Comparison of ENCODE assay signal across 8 cellular contexts in genomic region chr10:19815478-19816419, GRCh38. TPM values are rescaled to one million over a fixed set of nuclear protein-coding genes. Genes with fewer than 3 reads are reported as not detected.
A peak's percentile ranks its signal among the peaks of the same experiment; 100 is the strongest.
DNase-seq lines count a peak whose midpoint lies in the region; ATAC-seq and TF ChIP-seq lines count a peak whose summit lies in the region.

No MANE protein-coding gene starts in this region.

- H3K27ac ChIP-seq in colonic mucosa: peak overlapping the region; percentile 89

- H3K27me3 ChIP-seq in colonic mucosa: no peaks in the 10 kb centered on the region

- H3K27me3 Mint-ChIP-seq in stimulated activated memory B cell treated with anti-CD40 and anti-IgM and Interleukin-4, amounts not matched to agents 10 μg/mL and 1 μg/mL and 100 μg/mL, for 72 hours: peaks cover 44% of the 10 kb centered on the region

- H3K4me3 Mint-ChIP-seq in stimulated activated memory B cell treated with anti-CD40 and anti-IgM and Interleukin-4, amounts not matched to agents 10 μg/mL and 1 μg/mL and 100 μg/mL, for 72 hours: peak overlapping the region; percentile 46

- H3K27ac Mint-ChIP-seq in stimulated activated memory B cell treated with anti-CD40 and anti-IgM and Interleukin-4, amounts not matched to agents 10 μg/mL and 1 μg/mL and 100 μg/mL, for 72 hours: no peak overlapping the region

- H3K9me3 ChIP-seq in colonic mucosa: no peaks in the 10 kb centered on the region

- peak overlapping the region; percentile 63 to 73 for H3K9ac ChIP-seq in colonic mucosa (ENCODE audit: low read depth in 2 of 2, low read length in 2 of 2)

- intact Hi-C loops in colonic mucosa (cut with DNase I): loop anchor here (5.0 to 10.0 kb wide), 2 partner anchors 277 to 949 kb away; no protein-coding TSS in a partner anchor
- intact Hi-C loops in left colon (cut with DNase I, micrococcal nuclease): no loop called here

- DNase-seq in DMS153 (lab: John Stamatoyannopoulos, UW) (peak; percentile 18), DMS153 treated with DMSO at 0.1 percent for 48 hours (lab: John Stamatoyannopoulos, UW; ENCODE audit: unreplicated experiment) (no peak), NCI-H526 (lab: John Stamatoyannopoulos, UW) (peak; percentile 28 to 68), colonic mucosa (peak; percentile 77), left colon (peak; percentile 78 to 80), HUDEP-2 (lab: John Stamatoyannopoulos, UW; ENCODE audit: unreplicated experiment in 76 of 76) (no peak)

- H3K4me1 ChIP-seq in colonic mucosa: peaks cover 4% of the 10 kb centered on the region

- no peaks in the 10 kb centered on the region for H3K36me3 Mint-ChIP-seq in stimulated activated memory B cell treated with anti-CD40 and anti-IgM and Interleukin-4, amounts not matched to agents 10 μg/mL and 1 μg/mL and 100 μg/mL, for 72 hours

- peaks cover 3% of the 10 kb centered on the region for H3K9me3 Mint-ChIP-seq in stimulated activated memory B cell treated with anti-CD40 and anti-IgM and Interleukin-4, amounts not matched to agents 10 μg/mL and 1 μg/mL and 100 μg/mL, for 72 hours

- no peaks in the 10 kb centered on the region for H3K36me3 ChIP-seq in colonic mucosa

- ATAC-seq in left colon (peak; percentile 67), HG03565 (IDR thresholded peaks at IDR 0.05; ENCODE audit: unreplicated experiment) (no peak)
- peak; percentile 22 for ATAC-seq in stimulated activated memory B cell treated with anti-CD40 and anti-IgM and Interleukin-4, amounts not matched to agents 10 μg/mL and 1 μg/mL and 100 μg/mL, for 72 hours

- peaks cover 11% of the 10 kb centered on the region for H3K4me1 Mint-ChIP-seq in stimulated activated memory B cell treated with anti-CD40 and anti-IgM and Interleukin-4, amounts not matched to agents 10 μg/mL and 1 μg/mL and 100 μg/mL, for 72 hours

- TF ChIP-seq CTCF in colonic mucosa (IDR thresholded peaks at IDR 0.05): no peak

- peak overlapping the region; percentile 68 for H3K4me3 ChIP-seq in colonic mucosa

RNA-seq across cellular contexts. Expression of gene PLXDC2, which starts 0.5 kb away (rescaled TPM):
- total RNA-seq in colonic mucosa: 10 to 100 TPM; 12.5 to 22.4 TPM
- total RNA-seq in left colon: 10 to 100 TPM; 28.1 to 37.3 TPM

Comparison
In these comparisons a context has a peak if more than half of its experiments do, and no peak if none do; other contexts are left out.
1. DNase-seq: peak in DMS153 (single experiment), NCI-H526 (2 of 2), colonic mucosa (single experiment) and left colon (2 of 2); none in DMS153 treated with DMSO at 0.1 percent for 48 hours (single experiment) and HUDEP-2 (0 of 76).